ENCODE assay signal across 1 cellular context in genomic region chr10:73991846-73992245, GRCh38.
TF ChIP-seq lines count a peak whose summit lies in the region.

No MANE protein-coding gene starts in this region.

TF ChIP-seq in HepG2, 621 proteins besides CTCF, POLR2A, EP300 and RAD21 (continued from another document):
- TF ChIP-seq WIZ (CRISPR knock-in tag; IDR thresholded peaks at IDR 0.05) (no peak), GTF3A (CRISPR knock-in tag; conservative IDR thresholded peaks at IDR 0.05) (no peak), MAF1 (CRISPR knock-in tag; IDR thresholded peaks at IDR 0.05; ENCODE audit: borderline replicate concordance) (no peak), ETS1 (CRISPR knock-in tag; IDR thresholded peaks at IDR 0.05) (no peak), ZBTB33 (CRISPR knock-in tag; IDR thresholded peaks at IDR 0.05) (no peak), MLXIP (CRISPR knock-in tag; IDR thresholded peaks at IDR 0.05; ENCODE audit: borderline replicate concordance) (no peak)
